In the genomic region with DNA sequence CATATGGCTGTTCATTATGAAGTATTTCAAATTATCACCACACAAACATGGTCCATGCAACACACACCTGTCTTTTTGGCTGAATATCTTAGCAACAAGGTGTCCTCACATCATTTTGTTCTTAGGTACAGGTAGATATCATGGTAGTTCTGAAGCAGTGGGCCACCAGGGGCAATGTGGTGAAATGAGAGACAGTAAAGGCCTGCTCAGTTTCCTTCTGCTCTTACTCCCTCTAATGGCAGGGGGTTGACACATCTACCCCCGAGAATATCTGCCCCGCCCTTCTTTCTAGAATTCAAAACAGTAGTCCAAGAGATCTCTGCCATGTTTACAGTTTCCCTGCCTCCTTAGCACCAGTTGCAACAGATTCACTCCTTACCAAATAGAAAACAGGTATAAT, we compare ENCODE assay signal across 8 cellular contexts.
A peak's percentile ranks its signal among the peaks of the same experiment; 100 is the strongest.
DNase-seq lines count a peak whose midpoint lies in the region; ATAC-seq, FAIRE-seq and TF ChIP-seq lines count a peak whose summit lies in the region.

No MANE protein-coding gene starts in this region.

- H3K27me3 Mint-ChIP-seq in brain, result no peaks in the 10 kb centered on the region
- peaks cover 0 to 2% of the 10 kb centered on the region in 2 donors for H3K27me3 Mint-ChIP-seq in CD8-positive, alpha-beta memory T cell

- peak; percentile 100 for ATAC-seq in GM19438 (IDR thresholded peaks at IDR 0.05; ENCODE audit: low read depth, unreplicated experiment)
- ATAC-seq in HG03196 (IDR thresholded peaks at IDR 0.05; ENCODE audit: unreplicated experiment), result peak; percentile 94
- peak in 3 of 4 donors; percentile 29 to 47 (median 44) for ATAC-seq in pancreas

- H3K4me1 ChIP-seq in pancreas, result no peaks in the 10 kb centered on the region
- no peaks in the 10 kb centered on the region for H3K4me1 ChIP-seq in CD8-positive, alpha-beta memory T cell (ENCODE audit: insufficient read depth, low read length)

- H3K27ac ChIP-seq in pancreas, result no peak overlapping the region
- H3K27ac ChIP-seq in CD8-positive, alpha-beta memory T cell (ENCODE audit: low read depth, low read length), result no peak overlapping the region

- H3K4me3 ChIP-seq in pancreas, result no peak overlapping the region
- H3K4me3 ChIP-seq in CD8-positive, alpha-beta memory T cell (ENCODE audit: low read length), result no peak overlapping the region

- CTCF ChIA-PET in CD8-positive, alpha-beta memory T cell (lab: Charles Lee), result no interaction called here

- H3K9me3 ChIP-seq in pancreas, result no peaks in the 10 kb centered on the region
- H3K9me3 ChIP-seq in CD8-positive, alpha-beta memory T cell (ENCODE audit: low read length), result no peaks in the 10 kb centered on the region

- DNase-seq in DMS153 (lab: John Stamatoyannopoulos, UW) (peak; percentile 41), NCI-H460 (ENCODE audit: extremely low read depth, low read depth) (peak; percentile 46), pancreas (no peak), activated gamma-delta T cell treated with Interleukin-2 at 50 U/mL for 16 hours (no peak)
- DNase-seq in CD8-positive, alpha-beta memory T cell, result no peak

- H3K4me1 Mint-ChIP-seq in brain, result no peaks in the 10 kb centered on the region
- H3K4me1 Mint-ChIP-seq in CD8-positive, alpha-beta memory T cell, result no peaks in the 10 kb centered on the region

- no peak for FAIRE-seq in pancreas (lab: Jason Lieb, UNC)

- no peaks in the 10 kb centered on the region for H3K36me3 ChIP-seq in pancreas
- no peaks in the 10 kb centered on the region for H3K36me3 ChIP-seq in CD8-positive, alpha-beta memory T cell (ENCODE audit: insufficient read depth, low read length)

- H3K27ac Mint-ChIP-seq in brain, result no peak overlapping the region
- no peak overlapping the region for H3K27ac Mint-ChIP-seq in CD8-positive, alpha-beta memory T cell

- H3K4me3 Mint-ChIP-seq in brain, result no peak overlapping the region
- no peak overlapping the region for H3K4me3 Mint-ChIP-seq in CD8-positive, alpha-beta memory T cell

- H3K36me3 Mint-ChIP-seq in brain, result no peaks in the 10 kb centered on the region
- no peaks in the 10 kb centered on the region for H3K36me3 Mint-ChIP-seq in CD8-positive, alpha-beta memory T cell

- POLR2A ChIA-PET in CD8-positive, alpha-beta memory T cell (lab: Charles Lee), result no interaction called here

- WGBS in pancreas, 2 donors, result 40 to 49% methylated on average over 2 of the region's 2 CpGs

- H3K27me3 ChIP-seq in pancreas, result no peaks in the 10 kb centered on the region
- no peaks in the 10 kb centered on the region for H3K27me3 ChIP-seq in CD8-positive, alpha-beta memory T cell (ENCODE audit: insufficient read depth, low read length, poor library complexity, severe bottlenecking)

- H3K9me3 Mint-ChIP-seq in brain, result no peaks in the 10 kb centered on the region
- peaks cover 0 to 10% (median 5%) of the 10 kb centered on the region in 5 donors for H3K9me3 Mint-ChIP-seq in CD8-positive, alpha-beta memory T cell

- peak; percentile 37 to 61 for TF ChIP-seq CTCF in brain (conservative IDR thresholded peaks at IDR 0.05)
- TF ChIP-seq CTCF in pancreas (IDR thresholded peaks at IDR 0.05), result no peak

- intact Hi-C loops in pancreas (cut with DNase I), result no loop called here

Comparison
In these comparisons a context has a peak if more than half of its experiments do, and no peak if none do; other contexts are left out.
1. DNase-seq: peak in DMS153 (single experiment) and NCI-H460 (single experiment); none in pancreas (0 of 6), activated gamma-delta T cell treated with Interleukin-2 at 50 U/mL for 16 hours (single experiment) and CD8-positive, alpha-beta memory T cell (0 of 5).
2. ATAC-seq: peak in every context shown above with its lines; median percentile 100 in GM19438; 94 in HG03196; 44 in pancreas.
3. CTCF ChIP-seq: peak in brain (2 of 2); none in pancreas (0 of 4).